ENCODE assay signal across 8 cellular contexts in the genomic region with DNA sequence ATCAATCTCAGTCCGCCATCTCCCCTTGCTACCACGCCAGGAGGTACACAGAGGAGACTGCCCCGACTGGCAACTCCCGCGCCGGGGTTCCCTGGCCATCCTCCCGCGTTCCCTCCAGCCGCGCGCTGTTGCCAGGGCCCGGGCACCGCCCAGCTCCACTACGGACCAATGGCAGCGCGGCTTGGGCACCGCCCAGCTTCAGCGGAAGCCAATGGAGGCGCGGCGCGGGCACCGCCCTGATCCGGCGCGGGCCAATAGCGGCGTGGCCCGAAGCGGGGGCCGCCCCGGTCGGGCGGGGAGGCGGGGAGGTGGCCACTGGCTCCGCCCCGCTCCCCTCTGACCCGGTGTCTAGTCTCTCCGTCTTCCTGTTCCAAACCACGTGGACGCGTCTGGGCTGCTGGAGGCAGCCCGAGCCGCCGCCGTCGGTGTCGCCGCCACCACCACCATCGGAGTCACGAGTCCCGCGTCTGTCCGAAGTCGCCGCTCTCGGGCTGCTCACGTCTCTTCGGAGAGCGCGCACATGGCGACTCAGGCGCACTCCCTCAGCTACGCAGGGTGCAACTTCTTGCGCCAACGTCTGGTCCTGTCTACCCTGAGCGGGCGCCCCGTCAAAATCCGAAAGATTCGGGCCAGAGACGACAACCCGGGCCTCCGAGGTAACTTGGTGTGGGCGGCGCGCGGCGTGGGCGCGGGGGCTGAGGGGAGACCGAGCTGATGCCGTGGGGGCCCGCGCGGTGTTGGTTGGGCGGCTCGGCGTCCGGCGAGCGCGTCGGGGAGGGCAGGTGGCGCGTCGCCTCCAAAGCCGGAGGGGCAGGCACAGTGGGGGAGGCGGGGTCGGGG. TPM values are rescaled to one million over a fixed set of nuclear protein-coding genes. Genes with fewer than 3 reads are reported as not detected.
DNase-seq lines count a peak whose midpoint lies in the region; ATAC-seq and TF ChIP-seq lines count a peak whose summit lies in the region.

A gene with protein sequence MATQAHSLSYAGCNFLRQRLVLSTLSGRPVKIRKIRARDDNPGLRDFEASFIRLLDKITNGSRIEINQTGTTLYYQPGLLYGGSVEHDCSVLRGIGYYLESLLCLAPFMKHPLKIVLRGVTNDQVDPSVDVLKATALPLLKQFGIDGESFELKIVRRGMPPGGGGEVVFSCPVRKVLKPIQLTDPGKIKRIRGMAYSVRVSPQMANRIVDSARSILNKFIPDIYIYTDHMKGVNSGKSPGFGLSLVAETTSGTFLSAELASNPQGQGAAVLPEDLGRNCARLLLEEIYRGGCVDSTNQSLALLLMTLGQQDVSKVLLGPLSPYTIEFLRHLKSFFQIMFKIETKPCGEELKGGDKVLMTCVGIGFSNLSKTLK (plus strand): TSS at position 373 of the 840 bp plus-strand sequence. CDS start 148 bp downstream, at position 521.

- POLR2A ChIA-PET in GM10248 (lab: Yijun Ruan, JAX): interaction anchor here (0.9 to 1.2 kb wide), 2 partner anchors 24 to 178 kb away, joined by 3 to 4 read pairs; no protein-coding TSS in a partner anchor

- peak within 1 kb of the TSS; percentile 87 for H3K27ac ChIP-seq in thymus (ENCODE audit: low read depth)

- WGBS in thymus: under 1% methylated on average over 100 of the region's 100 CpGs

- no peaks in the 10 kb centered on the region for H3K36me3 ChIP-seq in thymus (ENCODE audit: control insufficient read depth, insufficient read depth)

- intact Hi-C loops in head of caudate nucleus (cut with DNase I): loop anchor here (5.0 kb wide), 2 partner anchors 115 to 195 kb away; a partner anchor contains a TSS

- H3K27me3 ChIP-seq in thymus (ENCODE audit: control insufficient read depth, insufficient read depth): no peaks in the 10 kb centered on the region

- H3K36me3 Mint-ChIP-seq in activated naive CD8-positive, alpha-beta T cell treated with anti-CD3 and anti-CD28 coated beads for 36 hours: peaks cover 26% of the 10 kb centered on the region
- H3K36me3 Mint-ChIP-seq in osteocyte (ENCODE audit: unreplicated experiment): no peaks in the 10 kb centered on the region

- peak within 1 kb of the TSS; percentile 96 for H3K4me3 Mint-ChIP-seq in activated naive CD8-positive, alpha-beta T cell treated with anti-CD3 and anti-CD28 coated beads for 36 hours
- peak within 1 kb of the TSS; percentile 99 for H3K4me3 Mint-ChIP-seq in osteocyte (ENCODE audit: unreplicated experiment)

- H3K9me3 ChIP-seq in thymus (ENCODE audit: control insufficient read depth): no peaks in the 10 kb centered on the region

- DNase-seq in GM10248 (ENCODE audit: extremely low spot score) (peak; percentile 98), NCI-H1105 (lab: John Stamatoyannopoulos, UW) (peak; percentile 97), SKM-1 treated with dmso at 0.1 percent for 144 hours (lab: John Stamatoyannopoulos, UW; ENCODE audit: unreplicated experiment) (peak; percentile 92), head of caudate nucleus (peak; percentile 90 to 99 (median 98)), osteocyte (ENCODE audit: extremely low spot score, unreplicated experiment) (peak; percentile 99)
- peak; percentile 99 for DNase-seq in activated naive CD8-positive, alpha-beta T cell treated with anti-CD3 and anti-CD28 coated beads for 36 hours

- no peak for TF ChIP-seq CTCF in GM10248 (IDR thresholded peaks at IDR 0.05; ENCODE audit: control extremely low read depth, extremely low read depth, low read depth, missing control alignments)
- TF ChIP-seq CTCF in osteocyte (IDR thresholded peaks at IDR 0.05): no peak

- CTCF ChIA-PET in GM10248 (lab: Yijun Ruan, JAX): interaction anchor here (1.0 to 2.0 kb wide), 12 partner anchors 11 to 836 kb away, joined by 3 to 9 read pairs (median 4); a partner anchor contains a TSS

- H3K4me3 ChIP-seq in thymus (ENCODE audit: low read length): peak within 1 kb of the TSS; percentile 76

- no peaks in the 10 kb centered on the region for H3K27me3 Mint-ChIP-seq in activated naive CD8-positive, alpha-beta T cell treated with anti-CD3 and anti-CD28 coated beads for 36 hours
- H3K27me3 Mint-ChIP-seq in osteocyte (ENCODE audit: unreplicated experiment): peaks cover 2% of the 10 kb centered on the region

- H3K4me1 Mint-ChIP-seq in activated naive CD8-positive, alpha-beta T cell treated with anti-CD3 and anti-CD28 coated beads for 36 hours: peaks cover 46% of the 10 kb centered on the region
- peaks cover 20% of the 10 kb centered on the region for H3K4me1 Mint-ChIP-seq in osteocyte (ENCODE audit: unreplicated experiment)

- peak; percentile 96 for ATAC-seq in HG02623 (IDR thresholded peaks at IDR 0.05; ENCODE audit: unreplicated experiment)

- H3K4me1 ChIP-seq in thymus (ENCODE audit: control insufficient read depth, insufficient read depth, low read length): peaks cover 10% of the 10 kb centered on the region

- peaks cover 5% of the 10 kb centered on the region for H3K9me3 Mint-ChIP-seq in activated naive CD8-positive, alpha-beta T cell treated with anti-CD3 and anti-CD28 coated beads for 36 hours
- H3K9me3 Mint-ChIP-seq in osteocyte (ENCODE audit: unreplicated experiment): no peaks in the 10 kb centered on the region

- H3K27ac Mint-ChIP-seq in activated naive CD8-positive, alpha-beta T cell treated with anti-CD3 and anti-CD28 coated beads for 36 hours: peak within 1 kb of the TSS; percentile 98
- H3K27ac Mint-ChIP-seq in osteocyte (ENCODE audit: unreplicated experiment): peak within 1 kb of the TSS; percentile 95

RNA-seq across cellular contexts. Expression of the gene that starts here (rescaled TPM):
- 10 to 100 TPM; 37.9 to 38.6 TPM for total RNA-seq in activated naive CD8-positive, alpha-beta T cell treated with anti-CD3 and anti-CD28 coated beads for 36 hours
- 13.0 and 13.4 TPM in 2 replicates for total RNA-seq in osteocyte
- 24.0 TPM for polyA plus RNA-seq in thymus

Comparison
In these comparisons a context has a peak if more than half of its experiments do, and no peak if none do; other contexts are left out.
1. Peak in every context shown above with its lines: DNase-seq, ATAC-seq, H3K4me3 ChIP-seq and H3K27ac ChIP-seq.